2 cellular contexts compared by ENCODE assay signal in genomic region chr3:80688814-80689213, GRCh38.
TF ChIP-seq lines count a peak whose summit lies in the region.

No MANE protein-coding gene starts in this region.

TF ChIP-seq in GM23338, 12 proteins besides CTCF, POLR2A, EP300 and RAD21 (continued from another document):
- TF ChIP-seq REST (IDR thresholded peaks at IDR 0.05; ENCODE audit: unreplicated experiment), result no peak
- TF ChIP-seq EZH2 (IDR thresholded peaks at IDR 0.05; ENCODE audit: low read depth, unreplicated experiment), result no peak
- TF ChIP-seq CREB1 (CRISPR knock-in tag; IDR thresholded peaks at IDR 0.05; ENCODE audit: low read depth), result no peak
- no peak for TF ChIP-seq ZNF114 (CRISPR knock-in tag; IDR thresholded peaks at IDR 0.05)

TF ChIP-seq in H1, 55 proteins besides CTCF, POLR2A, EP300 and RAD21 (continued from another document):
- TF ChIP-seq NANOG (IDR thresholded peaks at IDR 0.05; ENCODE audit: insufficient read depth, low read depth, low read length, poor library complexity, severe bottlenecking) (no peak), CBX5 (IDR thresholded peaks at IDR 0.05; ENCODE audit: low read depth, low read length) (no peak), POLR2AphosphoS5 (IDR thresholded peaks at IDR 0.05; ENCODE audit: low read depth, low read length) (no peak), CEBPB (IDR thresholded peaks at IDR 0.05; ENCODE audit: low read depth, low read length) (no peak), GABPA (IDR thresholded peaks at IDR 0.05; ENCODE audit: borderline replicate concordance, insufficient read depth, low read length) (no peak), RNF2 (IDR thresholded peaks at IDR 0.05; ENCODE audit: borderline replicate concordance, low read depth, low read length, missing control alignments, poor library complexity, severe bottlenecking) (no peak), BCL11A (IDR thresholded peaks at IDR 0.05; ENCODE audit: low read depth in 2 of 2, low read length in 2 of 2) (no peak)
